Comparison of ENCODE assay signal across 23 cellular contexts in genomic region chr15:29348308-29348914, GRCh38.
DNase-seq lines count a peak whose midpoint lies in the region; ATAC-seq, FAIRE-seq and TF ChIP-seq lines count a peak whose summit lies in the region.
"Had no signal": no experiment of that assay in that cellular context is flagged by ENCODE, and none has a peak within 500 bp of the region (broad histone marks: within the 10 kb centered on the region; RNA-seq: fewer than 3 reads in every experiment).

No MANE protein-coding gene starts in this region.

- no peak overlapping the region; the same call in 1 of the 2 replicates for H2AFZ ChIP-seq in GM23338
- no peak overlapping the region for H2AFZ ChIP-seq in neural progenitor cell (replicated peaks)

- no peaks in the 10 kb centered on the region for H3K9me3 ChIP-seq in neural progenitor cell (ENCODE audit: low read depth)
- no peaks in the 10 kb centered on the region for H3K9me3 ChIP-seq in testis
- H3K9me3 ChIP-seq in naive thymus-derived CD4-positive, alpha-beta T cell (ENCODE audit: control insufficient read depth in 2 of 3, low read length in 3 of 3) = no peaks in the 10 kb centered on the region
- H3K9me3 ChIP-seq: Caco-2, stomach had no signal

- peak; percentile 29 for DNase-seq in GM23338 (ENCODE audit: low spot score)
- DNase-seq in neural progenitor cell (ENCODE audit: low spot score) = peak; percentile 16
- peak; percentile 55 for DNase-seq in testis
- no peak for DNase-seq in naive thymus-derived CD4-positive, alpha-beta T cell
- DNase-seq in amniotic stem cell (lab: John Stamatoyannopoulos, UW) = no peak
- no peak for DNase-seq in stimulated activated CD4-positive, alpha-beta T cell treated with anti-CD3 and anti-CD28 coated beads, Interleukin-12 subunit alpha, Interleukin-12 subunit beta, amount 100 ng/mL, for 4 hours
- no peak for DNase-seq in D721Med (ENCODE audit: insufficient read length, low spot score)
- DNase-seq: activated CD4-positive, alpha-beta T cell treated with anti-CD3 and anti-CD28 coated beads, Interleukin-2, amount 50 U/mL, for 48 hours; activated T-cell treated with anti-CD3 and anti-CD28 coated beads, Interleukin-2, amount 50 U/mL, for 4 hours; Caco-2; GDM1; NCI-H2029; NCI-H510A treated with DMSO at 0.1 percent for 48 hours; SHP77; stomach; T-cell had no signal

- H3K36me3 Mint-ChIP-seq in GM23338 (ENCODE audit: low read depth) = no peaks in the 10 kb centered on the region
- H3K36me3 Mint-ChIP-seq in neural progenitor cell = no peaks in the 10 kb centered on the region
- H3K36me3 Mint-ChIP-seq in naive thymus-derived CD4-positive, alpha-beta T cell = no peaks in the 10 kb centered on the region
- H3K36me3 Mint-ChIP-seq: activated naive CD4-positive, alpha-beta T cell treated with anti-CD3 and anti-CD28 coated beads, Interleukin-2, amount 50 U/mL, for 24 hours; T-cell had no signal

- no peaks in the 10 kb centered on the region for H4K20me1 ChIP-seq in GM23338 (replicated peaks; ENCODE audit: insufficient read depth)
- no peaks in the 10 kb centered on the region for H4K20me1 ChIP-seq in neural progenitor cell (ENCODE audit: low read depth)

- CTCF ChIA-PET in naive thymus-derived CD4-positive, alpha-beta T cell (lab: Charles Lee) = no interaction called here

- H3K9ac ChIP-seq in neural progenitor cell = no peak overlapping the region

- H3K27me3 ChIP-seq in GM23338 (ENCODE audit: insufficient read depth) (no peaks in the 10 kb centered on the region), neural progenitor cell (no peaks in the 10 kb centered on the region), testis (no peaks in the 10 kb centered on the region)
- H3K27me3 ChIP-seq in naive thymus-derived CD4-positive, alpha-beta T cell (ENCODE audit: control insufficient read depth in 2 of 2, insufficient read depth in 2 of 2, low read length in 2 of 2) = no peaks in the 10 kb centered on the region
- H3K27me3 ChIP-seq: stomach had no signal

- H3K27ac Mint-ChIP-seq in GM23338 = no peak overlapping the region; the same call in 1 of the 2 replicates
- H3K27ac Mint-ChIP-seq in neural progenitor cell = no peak overlapping the region
- no peak overlapping the region for H3K27ac Mint-ChIP-seq in naive thymus-derived CD4-positive, alpha-beta T cell
- H3K27ac Mint-ChIP-seq: activated naive CD4-positive, alpha-beta T cell treated with anti-CD3 and anti-CD28 coated beads, Interleukin-2, amount 50 U/mL, for 24 hours; progenitor cell of endocrine pancreas; T-cell had no signal

- TF ChIP-seq CTCF in GM23338 (conservative IDR thresholded peaks at IDR 0.05; ENCODE audit: low read depth in 2 of 2) (no peak), neural progenitor cell (IDR thresholded peaks at IDR 0.05) (no peak), testis (IDR thresholded peaks at IDR 0.05) (no peak), D721Med (IDR thresholded peaks at IDR 0.05; ENCODE audit: insufficient read depth, missing control alignments) (no peak)

- H3K4me1 ChIP-seq in GM23338 (ENCODE audit: insufficient read depth) (peaks cover 22% of the 10 kb centered on the region), neural progenitor cell (peaks cover 27% of the 10 kb centered on the region), testis (no peaks in the 10 kb centered on the region)
- H3K4me1 ChIP-seq in naive thymus-derived CD4-positive, alpha-beta T cell (ENCODE audit: control insufficient read depth in 2 of 2, insufficient read depth in 2 of 2, low read length in 2 of 2) = no peaks in the 10 kb centered on the region
- H3K4me1 ChIP-seq: Caco-2 had no signal

- H3F3A ChIP-seq in GM23338 (replicated peaks; ENCODE audit: low read depth) (no peaks in the 10 kb centered on the region), neural progenitor cell (ENCODE audit: low read depth) (peaks cover 17% of the 10 kb centered on the region)

- H3K79me2 ChIP-seq in GM23338 (replicated peaks; ENCODE audit: insufficient read depth) = no peaks in the 10 kb centered on the region
- no peaks in the 10 kb centered on the region for H3K79me2 ChIP-seq in neural progenitor cell (ENCODE audit: low read depth)

- H3K36me3 ChIP-seq in GM23338 (ENCODE audit: insufficient read depth) (no peaks in the 10 kb centered on the region), neural progenitor cell (no peaks in the 10 kb centered on the region), testis (ENCODE audit: low read depth, missing control alignments) (no peaks in the 10 kb centered on the region)
- H3K36me3 ChIP-seq in naive thymus-derived CD4-positive, alpha-beta T cell (ENCODE audit: control insufficient read depth in 2 of 3, insufficient read depth in 3 of 3, low read length in 3 of 3) = no peaks in the 10 kb centered on the region
- H3K36me3 ChIP-seq: stomach had no signal

- FAIRE-seq in endometrium (lab: Jason Lieb, UNC) = peak; percentile 60
- FAIRE-seq in D721Med (lab: Jason Lieb, UNC) = no peak
- FAIRE-seq: GM12892, H54, K562 had no signal

- POLR2A ChIA-PET in naive thymus-derived CD4-positive, alpha-beta T cell (lab: Charles Lee) = no interaction called here

- H3K9me3 Mint-ChIP-seq in GM23338 = no peaks in the 10 kb centered on the region
- no peaks in the 10 kb centered on the region for H3K9me3 Mint-ChIP-seq in neural progenitor cell
- no peaks in the 10 kb centered on the region for H3K9me3 Mint-ChIP-seq in naive thymus-derived CD4-positive, alpha-beta T cell
- H3K9me3 Mint-ChIP-seq: activated naive CD4-positive, alpha-beta T cell treated with anti-CD3 and anti-CD28 coated beads, Interleukin-2, amount 50 U/mL, for 24 hours; activated T-cell treated with anti-CD3 and anti-CD28 coated beads, Interleukin-2, amount 50 U/mL, for 4 hours; T-cell had no signal

- H3K27me3 Mint-ChIP-seq in GM23338 (ENCODE audit: insufficient read depth, low read depth, poor library complexity) (peaks cover 10% of the 10 kb centered on the region), neural progenitor cell (ENCODE audit: insufficient read depth, low read depth) (peaks cover 6% of the 10 kb centered on the region)
- H3K27me3 Mint-ChIP-seq in naive thymus-derived CD4-positive, alpha-beta T cell = peaks cover 0 to 16% (median 10%) of the 10 kb centered on the region in 5 donors

- ATAC-seq in GM23338 = peak; percentile 16
- ATAC-seq in naive thymus-derived CD4-positive, alpha-beta T cell = no peak
- ATAC-seq: activated T-cell treated with anti-CD3 and anti-CD28 coated beads, Interleukin-2, amount 50 U/mL, for 4 hours; K562; left colon; T-cell had no signal

- H3K4me1 Mint-ChIP-seq in GM23338 (peaks cover 49% of the 10 kb centered on the region), neural progenitor cell (peaks cover 30% of the 10 kb centered on the region)
- H3K4me1 Mint-ChIP-seq in naive thymus-derived CD4-positive, alpha-beta T cell = no peaks in the 10 kb centered on the region
- H3K4me1 Mint-ChIP-seq: activated naive CD4-positive, alpha-beta T cell treated with anti-CD3 and anti-CD28 coated beads, Interleukin-2, amount 50 U/mL, for 24 hours; T-cell had no signal

- TF ChIP-seq POLR2A in testis (IDR thresholded peaks at IDR 0.05) = no peak

- H3K4me3 ChIP-seq in GM23338 = no peak overlapping the region
- H3K4me3 ChIP-seq in neural progenitor cell = no peak overlapping the region
- H3K4me3 ChIP-seq in testis = no peak overlapping the region
- H3K4me3 ChIP-seq in naive thymus-derived CD4-positive, alpha-beta T cell (ENCODE audit: low read length) = no peak overlapping the region
- H3K4me3 ChIP-seq: K562, stomach had no signal

- no peak overlapping the region for H3K4me3 Mint-ChIP-seq in GM23338
- H3K4me3 Mint-ChIP-seq in neural progenitor cell = no peak overlapping the region
- no peak overlapping the region for H3K4me3 Mint-ChIP-seq in naive thymus-derived CD4-positive, alpha-beta T cell
- H3K4me3 Mint-ChIP-seq: activated naive CD4-positive, alpha-beta T cell treated with anti-CD3 and anti-CD28 coated beads, Interleukin-2, amount 50 U/mL, for 24 hours; activated T-cell treated with anti-CD3 and anti-CD28 coated beads, Interleukin-2, amount 50 U/mL, for 4 hours; T-cell had no signal

- H3K27ac ChIP-seq in GM23338 (ENCODE audit: low read depth) (no peak overlapping the region), neural progenitor cell (no peak overlapping the region), testis (no peak overlapping the region)
- no peak overlapping the region for H3K27ac ChIP-seq in naive thymus-derived CD4-positive, alpha-beta T cell (ENCODE audit: low read depth, low read length)
- H3K27ac ChIP-seq: stomach had no signal

- intact Hi-C loops in testis (cut with DNase I; ENCODE audit: low total_unique reads) = no loop called here
- intact Hi-C loops in naive thymus-derived CD4-positive, alpha-beta T cell (cut with micrococcal nuclease) = no loop called here

- H3K4me2 ChIP-seq in GM23338 (no peak overlapping the region), neural progenitor cell (no peak overlapping the region)

- no peaks in the 10 kb centered on the region for H3K9me2 ChIP-seq in GM23338 (ENCODE audit: insufficient read depth)

- 36 to 42% methylated on average over 13 of the region's 13 CpGs for WGBS in testis, 2 donors

TF ChIP-seq in GM23338, 12 proteins besides CTCF, POLR2A, EP300 and RAD21:
- TF ChIP-seq CREB1 (CRISPR knock-in tag; IDR thresholded peaks at IDR 0.05; ENCODE audit: low read depth) = no peak

Comparison
In these comparisons a context has a peak if more than half of its experiments do, and no peak if none do; other contexts are left out.
1. DNase-seq: peak in GM23338 (single experiment), neural progenitor cell (single experiment) and testis (single experiment); none in naive thymus-derived CD4-positive, alpha-beta T cell (0 of 9), amniotic stem cell (single experiment), stimulated activated CD4-positive, alpha-beta T cell treated with anti-CD3 and anti-CD28 coated beads, Interleukin-12 subunit alpha, Interleukin-12 subunit beta, amount 100 ng/mL, for 4 hours (single experiment) and D721Med (single experiment).